In the genomic region with DNA sequence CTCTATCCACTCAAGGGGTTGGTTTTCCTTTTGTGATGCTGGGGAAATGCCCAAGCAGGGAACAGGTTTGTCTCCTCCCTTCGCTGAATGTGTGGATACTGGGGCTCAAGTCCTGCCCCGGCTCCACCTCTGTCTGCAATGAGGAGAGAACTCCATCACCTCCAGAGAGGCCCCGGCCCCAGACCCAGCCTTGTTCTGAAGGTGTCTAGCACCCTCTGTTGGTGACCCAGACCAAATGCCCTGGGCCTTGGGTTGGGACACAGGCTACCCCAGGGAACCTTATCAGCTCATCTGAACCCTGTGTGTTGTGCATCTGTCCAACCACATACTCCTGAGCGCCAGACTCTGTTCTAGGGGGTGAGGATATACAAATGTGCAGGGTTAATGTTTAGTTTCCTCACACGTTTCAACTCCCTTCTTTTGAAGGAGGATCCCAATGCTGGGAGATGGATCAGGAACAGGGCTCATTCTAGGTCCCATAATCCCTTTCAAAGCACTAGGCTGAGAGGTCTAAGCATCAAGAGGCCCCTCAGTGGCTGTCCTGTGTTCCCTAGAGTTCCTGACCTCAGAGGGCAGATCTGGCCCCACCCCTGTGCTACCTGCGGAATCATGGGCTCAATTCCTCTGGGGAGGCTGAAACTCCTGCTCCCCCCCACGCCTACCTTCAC, we compare ENCODE assay signal across 9 cellular contexts.
A peak's percentile ranks its signal among the peaks of the same experiment; 100 is the strongest.
DNase-seq lines count a peak whose midpoint lies in the region; ATAC-seq and TF ChIP-seq lines count a peak whose summit lies in the region.
"Had no signal": no experiment of that assay in that cellular context is flagged by ENCODE, and none has a peak within 500 bp of the region (broad histone marks: within the 10 kb centered on the region; RNA-seq: fewer than 3 reads in every experiment).

No MANE protein-coding gene starts in this region.

- no peaks in the 10 kb centered on the region for H3K36me3 Mint-ChIP-seq in nephron progenitor cell (ENCODE audit: low read depth)

- H3K4me3 ChIP-seq in BE2C (ENCODE audit: low read depth, low read length) (no peak overlapping the region), epithelial cell of esophagus (ENCODE audit: low read length) (no peak overlapping the region)

- H3K4me3 Mint-ChIP-seq in nephron progenitor cell: no peak overlapping the region

- H3K4me1 ChIP-seq in BE2C: peaks cover 42% of the 10 kb centered on the region

- no peak overlapping the region for H3K27ac Mint-ChIP-seq in nephron progenitor cell

- TF ChIP-seq CTCF in BE2C (IDR thresholded peaks at IDR 0.05; ENCODE audit: low read depth, low read length) (peak; percentile 95), epithelial cell of esophagus (IDR thresholded peaks at IDR 0.05; ENCODE audit: insufficient read depth, low read depth, low read length, missing control alignments) (peak; percentile 84), nephron progenitor cell (IDR thresholded peaks at IDR 0.05) (peak; percentile 25)

- no peaks in the 10 kb centered on the region for H3K36me3 ChIP-seq in BE2C
- H3K36me3 ChIP-seq: neutrophil had no signal

- DNase-seq in BE2C (peak; percentile 82), NCI-H2196 (lab: John Stamatoyannopoulos, UW; ENCODE audit: unreplicated experiment) (peak; percentile 6), epithelial cell of esophagus (ENCODE audit: low read depth) (peak; percentile 67), nephron progenitor cell (no peak), NCI-H1092 treated with DMSO at 0.1 percent for 48 hours (lab: John Stamatoyannopoulos, UW) (no peak)
- DNase-seq in activated CD4-positive, alpha-beta T cell treated with anti-CD3 and anti-CD28 coated beads, Interleukin-2, amount 50 U/mL, for 4 hours: peak; percentile 41 to 44

- peaks cover 13% of the 10 kb centered on the region for H3K27me3 Mint-ChIP-seq in nephron progenitor cell (ENCODE audit: low read depth, poor library complexity)

- peak; percentile 79 for ATAC-seq in GM19455 (IDR thresholded peaks at IDR 0.05; ENCODE audit: unreplicated experiment)
- ATAC-seq in GM18873 (IDR thresholded peaks at IDR 0.05; ENCODE audit: low FRiP score, unreplicated experiment): no peak

- peaks cover 8% of the 10 kb centered on the region for H3K9me3 Mint-ChIP-seq in nephron progenitor cell

- H3K4me1 Mint-ChIP-seq in nephron progenitor cell: peaks cover 28% of the 10 kb centered on the region

- H3K27me3 ChIP-seq in BE2C: no peaks in the 10 kb centered on the region

- H3K9me3 ChIP-seq in BE2C: no peaks in the 10 kb centered on the region; the same call in 1 of the 2 replicates
- H3K9me3 ChIP-seq: neutrophil had no signal

Comparison
In these comparisons a context has a peak if more than half of its experiments do, and no peak if none do; other contexts are left out.
1. DNase-seq: peak in BE2C (single experiment), NCI-H2196 (single experiment), activated CD4-positive, alpha-beta T cell treated with anti-CD3 and anti-CD28 coated beads, Interleukin-2, amount 50 U/mL, for 4 hours (2 of 2) and epithelial cell of esophagus (single experiment); none in nephron progenitor cell (single experiment) and NCI-H1092 treated with DMSO at 0.1 percent for 48 hours (single experiment).
2. CTCF ChIP-seq: peak in every context shown above with its lines; median percentile 95 in BE2C; 84 in epithelial cell of esophagus; 25 in nephron progenitor cell.